In genomic region chr11:961921-962320, GRCh38 we compare ENCODE assay signal across 16 cellular contexts. TPM values are rescaled to one million over a fixed set of nuclear protein-coding genes. Genes with fewer than 3 reads are reported as not detected.
DNase-seq lines count a peak whose midpoint lies in the region; ATAC-seq and TF ChIP-seq lines count a peak whose summit lies in the region.
"Had no signal": no experiment of that assay in that cellular context is flagged by ENCODE, and none has a peak within 500 bp of the region (broad histone marks: within the 10 kb centered on the region; RNA-seq: fewer than 3 reads in every experiment).

No MANE protein-coding gene starts in this region.

- TF ChIP-seq CTCF in osteocyte (IDR thresholded peaks at IDR 0.05) = no peak

- H3K36me3 Mint-ChIP-seq in activated naive CD8-positive, alpha-beta T cell = peaks cover 5% of the 10 kb centered on the region
- H3K36me3 Mint-ChIP-seq in activated naive CD8-positive, alpha-beta T cell treated with anti-CD3 and anti-CD28 coated beads, Interleukin-2, amount 50 U/mL, for 24 hours (ENCODE audit: low read depth) = peaks cover 11% of the 10 kb centered on the region
- H3K36me3 Mint-ChIP-seq in immature natural killer cell = peaks cover 4 to 27% (median 16%) of the 10 kb centered on the region in 3 donors
- H3K36me3 Mint-ChIP-seq in osteocyte (ENCODE audit: unreplicated experiment) = peaks cover 26% of the 10 kb centered on the region

- H3K27me3 Mint-ChIP-seq in activated naive CD8-positive, alpha-beta T cell = no peaks in the 10 kb centered on the region
- H3K27me3 Mint-ChIP-seq in activated naive CD8-positive, alpha-beta T cell treated with anti-CD3 and anti-CD28 coated beads, Interleukin-2, amount 50 U/mL, for 24 hours = no peaks in the 10 kb centered on the region
- H3K27me3 Mint-ChIP-seq in immature natural killer cell (ENCODE audit: low read depth in 3 of 3) (peaks cover 10 to 15% (median 12%) of the 10 kb centered on the region in 3 donors), osteocyte (ENCODE audit: unreplicated experiment) (no peaks in the 10 kb centered on the region)

- H3K4me3 Mint-ChIP-seq in activated naive CD8-positive, alpha-beta T cell = no peak overlapping the region
- H3K4me3 Mint-ChIP-seq in activated naive CD8-positive, alpha-beta T cell treated with anti-CD3 and anti-CD28 coated beads, Interleukin-2, amount 50 U/mL, for 24 hours = no peak overlapping the region
- H3K4me3 Mint-ChIP-seq in immature natural killer cell (peak overlapping the region in 2 of 5 donors; percentile 16 to 18), osteocyte (ENCODE audit: unreplicated experiment) (no peak overlapping the region)

- H3K4me1 Mint-ChIP-seq in activated naive CD8-positive, alpha-beta T cell (ENCODE audit: low read depth) = peaks cover 14% of the 10 kb centered on the region
- H3K4me1 Mint-ChIP-seq in activated naive CD8-positive, alpha-beta T cell treated with anti-CD3 and anti-CD28 coated beads, Interleukin-2, amount 50 U/mL, for 24 hours = peaks cover 9% of the 10 kb centered on the region
- H3K4me1 Mint-ChIP-seq in immature natural killer cell (peaks cover 42 to 53% of the 10 kb centered on the region in 2 donors), osteocyte (ENCODE audit: unreplicated experiment) (peaks cover 11% of the 10 kb centered on the region)

- no peak for ATAC-seq in activated naive CD8-positive, alpha-beta T cell treated with anti-CD3 and anti-CD28 coated beads, Interleukin-2, amount 50 U/mL, for 24 hours
- ATAC-seq in GM19397 (IDR thresholded peaks at IDR 0.05; ENCODE audit: unreplicated experiment) = no peak
- ATAC-seq: K562 had no signal

- no peak for DNase-seq in activated naive CD8-positive, alpha-beta T cell treated with anti-CD3 and anti-CD28 coated beads, Interleukin-2, amount 50 U/mL, for 24 hours
- DNase-seq in KG1 (lab: John Stamatoyannopoulos, UW) = peak; percentile 27
- no peak for DNase-seq in immature natural killer cell
- no peak for DNase-seq in pons (ENCODE audit: low spot score)
- no peak for DNase-seq in osteocyte (ENCODE audit: extremely low spot score, unreplicated experiment)
- DNase-seq: ACHN, AML-193, NCI-H1417 treated with DMSO at 0.1 percent for 48 hours, NCI-H2029, NCI-H748 treated with DMSO at 0.1 percent for 48 hours, OCI-M1, RPMI8226, SIG-M5 had no signal

- no peaks in the 10 kb centered on the region for H3K9me3 Mint-ChIP-seq in activated naive CD8-positive, alpha-beta T cell (ENCODE audit: low read depth)
- H3K9me3 Mint-ChIP-seq in activated naive CD8-positive, alpha-beta T cell treated with anti-CD3 and anti-CD28 coated beads, Interleukin-2, amount 50 U/mL, for 24 hours = no peaks in the 10 kb centered on the region
- no peaks in the 10 kb centered on the region for H3K9me3 Mint-ChIP-seq in immature natural killer cell
- no peaks in the 10 kb centered on the region for H3K9me3 Mint-ChIP-seq in osteocyte (ENCODE audit: unreplicated experiment)

- peak overlapping the region; percentile 28 for H3K27ac Mint-ChIP-seq in activated naive CD8-positive, alpha-beta T cell
- no peak overlapping the region for H3K27ac Mint-ChIP-seq in activated naive CD8-positive, alpha-beta T cell treated with anti-CD3 and anti-CD28 coated beads, Interleukin-2, amount 50 U/mL, for 24 hours
- H3K27ac Mint-ChIP-seq in immature natural killer cell (peak overlapping the region; percentile 8 to 71 (median 52)), osteocyte (ENCODE audit: unreplicated experiment) (no peak overlapping the region)

RNA-seq across cellular contexts. Expression of gene AP2A2, which starts 36.3 kb away (rescaled TPM):
- polyA plus RNA-seq in immature natural killer cell = 10 to 100 TPM in 1 of 3 donors, 1 to 10 TPM in 2; 2.5 to 11.0 (median 7.1) TPM
- 96.7 and 102 TPM in 2 replicates for total RNA-seq in osteocyte

RNA-seq across cellular contexts. Expression of gene CHID1, which starts 51.3 kb away (rescaled TPM):
- polyA plus RNA-seq in immature natural killer cell = 10 to 100 TPM; 52.2 to 74.6 (median 67.4) TPM
- 112 and 120 TPM in 2 replicates for total RNA-seq in osteocyte

Comparison
In these comparisons a context has a peak if more than half of its experiments do, and no peak if none do; other contexts are left out.
1. H3K27ac Mint-ChIP-seq: peak in activated naive CD8-positive, alpha-beta T cell (single experiment) and immature natural killer cell (6 of 6); none in activated naive CD8-positive, alpha-beta T cell treated with anti-CD3 and anti-CD28 coated beads, Interleukin-2, amount 50 U/mL, for 24 hours (single experiment) and osteocyte (single experiment).